Comparison of ENCODE assay signal across 24 cellular contexts in genomic region chr19:14565765-14566711, GRCh38. TPM values are rescaled to one million over a fixed set of nuclear protein-coding genes. Genes with fewer than 3 reads are reported as not detected.
"Had no signal": no experiment of that assay in that cellular context is flagged by ENCODE, and none has a peak within 500 bp of the region (broad histone marks: within the 10 kb centered on the region; RNA-seq: fewer than 3 reads in every experiment).

No MANE protein-coding gene starts in this region.

- H3K4me3 ChIP-seq: left ventricle myocardium inferior, ovary, prostate gland, right atrium auricular region, tibial nerve had no signal

- H3K27me3 Mint-ChIP-seq: brain; naive thymus-derived CD8-positive, alpha-beta T cell; stimulated activated naive CD8-positive, alpha-beta T cell treated with anti-CD3 and anti-CD28 coated beads, Interleukin-15, amount 100 ng/mL, for 72 hours had no signal

- H3K27ac Mint-ChIP-seq: mesothelial cell of epicardium; stimulated activated naive CD8-positive, alpha-beta T cell treated with anti-CD3 and anti-CD28 coated beads, Interleukin-15, amount 100 ng/mL, for 72 hours; T-helper 2 cell treated with Interferon-gamma antibody and Interleukin-4, amounts not matched to agents 5 μg/mL and 100 μg/mL, for 36 hours had no signal

- H3K36me3 ChIP-seq: ovary, prostate gland had no signal

- H3K36me3 Mint-ChIP-seq: activated naive CD4-positive, alpha-beta T cell treated with anti-CD3 and anti-CD28 coated beads, Interleukin-2, amount 50 U/mL, for 72 hours had no signal

- ATAC-seq: activated CD4-positive, CD25-positive, alpha-beta regulatory T cell treated with anti-CD3 and anti-CD28 coated beads, Interleukin-2, amount 50 U/mL, for 24 hours; activated CD8-positive, alpha-beta T cell treated with anti-CD3 and anti-CD28 coated beads, Interleukin-2, amount 10 ng/mL, durations not matched to agents 7 days and 5 days; activated naive CD4-positive, alpha-beta T cell treated with anti-CD3 and anti-CD28 coated beads, Interleukin-2, amount 50 U/mL, for 72 hours; foreskin keratinocyte; naive thymus-derived CD8-positive, alpha-beta T cell; stimulated activated naive CD8-positive, alpha-beta T cell treated with anti-CD3 and anti-CD28 coated beads, Interleukin-15, amount 100 ng/mL, for 72 hours had no signal

- H3K4me3 Mint-ChIP-seq: activated CD8-positive, alpha-beta T cell treated with anti-CD3 and anti-CD28 coated beads, Interleukin-2, amount 10 ng/mL, durations not matched to agents 7 days and 5 days; brain; mesothelial cell of epicardium; stimulated activated naive CD8-positive, alpha-beta T cell treated with anti-CD3 and anti-CD28 coated beads, Interleukin-15, amount 100 ng/mL, for 72 hours; T-helper 2 cell treated with Interferon-gamma antibody and Interleukin-4, amounts not matched to agents 5 μg/mL and 100 μg/mL, for 36 hours had no signal

- DNase-seq: activated CD4-positive, alpha-beta T cell treated with anti-CD3 and anti-CD28 coated beads, Interleukin-2, amount 50 U/mL, for 1 hour; activated CD8-positive, alpha-beta T cell treated with anti-CD3 and anti-CD28 coated beads, Interleukin-2, amount 10 ng/mL, durations not matched to agents 7 days and 5 days; aorta; dermis blood vessel endothelial cell; effector CD8-positive, alpha-beta T cell; foreskin keratinocyte; left ventricle myocardium inferior; naive thymus-derived CD8-positive, alpha-beta T cell; stimulated activated CD4-positive, alpha-beta T cell treated with anti-CD3 and anti-CD28 coated beads, Interleukin-12 subunit alpha, Interleukin-12 subunit beta, amount 100 ng/mL, for 4 hours; stimulated activated CD4-positive, alpha-beta T cell treated with anti-CD3 and anti-CD28 coated beads, Interleukin-4, amount 100 ng/mL, for 4 hours; stimulated activated naive CD8-positive, alpha-beta T cell treated with anti-CD3 and anti-CD28 coated beads, Interleukin-15, amount 100 ng/mL, for 72 hours had no signal

- H3K9me3 ChIP-seq: left ventricle myocardium inferior, ovary, prostate gland, right atrium auricular region, tibial nerve had no signal

- H3K27ac ChIP-seq: foreskin keratinocyte, left ventricle myocardium inferior, ovary, prostate gland, right atrium auricular region, tibial nerve, VCaP had no signal

- H3K9me3 Mint-ChIP-seq: activated naive CD4-positive, alpha-beta T cell treated with anti-CD3 and anti-CD28 coated beads, Interleukin-2, amount 50 U/mL, for 72 hours; brain; mesothelial cell of epicardium; naive thymus-derived CD8-positive, alpha-beta T cell; stimulated activated naive CD8-positive, alpha-beta T cell treated with anti-CD3 and anti-CD28 coated beads, Interleukin-15, amount 100 ng/mL, for 72 hours; T-helper 2 cell treated with Interferon-gamma antibody and Interleukin-4, amounts not matched to agents 5 μg/mL and 100 μg/mL, for 36 hours had no signal

- H3K27me3 ChIP-seq: foreskin keratinocyte, ovary, right atrium auricular region, tibial nerve had no signal

RNA-seq across cellular contexts. Expression of gene CLEC17A, which starts 16.8 kb away (rescaled TPM):
- total RNA-seq: activated CD8-positive, alpha-beta T cell treated with anti-CD3 and anti-CD28 coated beads, Interleukin-2, amount 10 ng/mL, durations not matched to agents 7 days and 5 days; dermis blood vessel endothelial cell; foreskin keratinocyte; glomerular endothelial cell; left ventricle myocardium inferior; lung microvascular endothelial cell; mesothelial cell of epicardium; right atrium auricular region had no signal
- polyA plus RNA-seq: aorta; foreskin keratinocyte; naive thymus-derived CD8-positive, alpha-beta T cell; urinary bladder had no signal
